Comparison of ENCODE assay signal across 1 cellular context in genomic region chr2:113219525-113219888, GRCh38.
TF ChIP-seq lines count a peak whose summit lies in the region.

No MANE protein-coding gene starts in this region.

TF ChIP-seq in H1, 55 proteins besides CTCF, POLR2A, EP300 and RAD21:
- TF ChIP-seq FOSL1 (IDR thresholded peaks at IDR 0.05; ENCODE audit: insufficient read depth, low read depth, low read length) (no peak), GABPA (IDR thresholded peaks at IDR 0.05; ENCODE audit: borderline replicate concordance, insufficient read depth, low read length) (no peak), EGR1 (IDR thresholded peaks at IDR 0.05; ENCODE audit: borderline replicate concordance, low read depth, low read length) (no peak), TAF1 (IDR thresholded peaks at IDR 0.05; ENCODE audit: low read depth, low read length) (no peak), HDAC6 (IDR thresholded peaks at IDR 0.05; ENCODE audit: low read depth, low read length) (no peak), SAP30 (IDR thresholded peaks at IDR 0.05; ENCODE audit: insufficient read depth, insufficient replicate concordance, low read length) (no peak), SP4 (IDR thresholded peaks at IDR 0.05; ENCODE audit: low read length) (no peak), KDM4A (IDR thresholded peaks at IDR 0.05; ENCODE audit: low read depth, low read length, severe bottlenecking) (no peak), CHD7 (IDR thresholded peaks at IDR 0.05; ENCODE audit: insufficient replicate concordance, low read length) (no peak), CEBPB (IDR thresholded peaks at IDR 0.05; ENCODE audit: low read depth, low read length) (no peak), BRCA1 (IDR thresholded peaks at IDR 0.05; ENCODE audit: low read depth, low read length) (no peak), TBP (IDR thresholded peaks at IDR 0.05; ENCODE audit: low read depth, low read length) (no peak), KDM5A (IDR thresholded peaks at IDR 0.05; ENCODE audit: low read length) (no peak), CBX8 (IDR thresholded peaks at IDR 0.05; ENCODE audit: borderline replicate concordance, low read depth, low read length) (no peak)
- TF ChIP-seq, protein P1, sequence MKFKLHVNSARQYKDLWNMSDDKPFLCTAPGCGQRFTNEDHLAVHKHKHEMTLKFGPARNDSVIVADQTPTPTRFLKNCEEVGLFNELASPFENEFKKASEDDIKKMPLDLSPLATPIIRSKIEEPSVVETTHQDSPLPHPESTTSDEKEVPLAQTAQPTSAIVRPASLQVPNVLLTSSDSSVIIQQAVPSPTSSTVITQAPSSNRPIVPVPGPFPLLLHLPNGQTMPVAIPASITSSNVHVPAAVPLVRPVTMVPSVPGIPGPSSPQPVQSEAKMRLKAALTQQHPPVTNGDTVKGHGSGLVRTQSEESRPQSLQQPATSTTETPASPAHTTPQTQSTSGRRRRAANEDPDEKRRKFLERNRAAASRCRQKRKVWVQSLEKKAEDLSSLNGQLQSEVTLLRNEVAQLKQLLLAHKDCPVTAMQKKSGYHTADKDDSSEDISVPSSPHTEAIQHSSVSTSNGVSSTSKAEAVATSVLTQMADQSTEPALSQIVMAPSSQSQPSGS (IDR thresholded peaks at IDR 0.05; ENCODE audit: low read length) = no peak
